Comparison of ENCODE assay signal across 1 cellular context in genomic region chr17:41912925-41913324, GRCh38.
TF ChIP-seq lines count a peak whose summit lies in the region.

No MANE protein-coding gene starts in this region.

TF ChIP-seq in HepG2, 621 proteins besides CTCF, POLR2A, EP300 and RAD21:
- no peak for TF ChIP-seq TGIF2 (CRISPR knock-in tag; IDR thresholded peaks at IDR 0.05)
- 0 out of 2 replicates have a peak, but pooled peaks have one; percentile 17 for TF ChIP-seq AKAP8 (CRISPR knock-in tag; IDR thresholded peaks at IDR 0.05)
- TF ChIP-seq ZNF17 (CRISPR knock-in tag; IDR thresholded peaks at IDR 0.05): no peak
- no peak for TF ChIP-seq POLR2G (IDR thresholded peaks at IDR 0.05; ENCODE audit: low read depth, low read length)
- no peak for TF ChIP-seq ONECUT2 (CRISPR knock-in tag; IDR thresholded peaks at IDR 0.05)
- no peak for TF ChIP-seq ETV5 (CRISPR knock-in tag; IDR thresholded peaks at IDR 0.05; ENCODE audit: borderline replicate concordance)
